26 cellular contexts compared by ENCODE assay signal in genomic region chr14:92088494-92088893, GRCh38.
"Had no signal": no experiment of that assay in that cellular context is flagged by ENCODE, and none has a peak within 500 bp of the region (broad histone marks: within the 10 kb centered on the region; RNA-seq: fewer than 3 reads in every experiment).

No MANE protein-coding gene starts in this region.

- DNase-seq: naive thymus-derived CD8-positive, alpha-beta T cell; nephron progenitor cell; nucleus accumbens; pancreas; psoas muscle; right cardiac atrium; right lobe of liver; sigmoid colon; small intestine; stimulated activated CD4-positive, alpha-beta T cell treated with anti-CD3 and anti-CD28 coated beads, Interleukin-15, amount 100 ng/mL, for 24 hours; stimulated activated CD4-positive, alpha-beta T cell treated with anti-CD3 and anti-CD28 coated beads, Interleukin-2, amount 100 ng/mL, for 24 hours; stimulated activated CD4-positive, alpha-beta T cell treated with anti-CD3 and anti-CD28 coated beads, Interleukin-2, amount 100 ng/mL, for 48 hours; stimulated activated CD4-positive, alpha-beta T cell treated with anti-CD3 and anti-CD28 coated beads, Interleukin-4, amount 100 ng/mL, for 24 hours; stimulated activated naive B cell treated with anti-CD40 and anti-IgM and Interleukin-4, amounts not matched to agents 10 μg/mL and 1 μg/mL and 100 μg/mL, for 72 hours; stimulated activated naive CD4-positive, alpha-beta T cell treated with Interleukin-2 at 50 U/mL for 16 hours; stomach; thyroid gland; trophoblast cell; upper lobe of left lung had no signal

- H3K4me3 Mint-ChIP-seq: naive thymus-derived CD8-positive, alpha-beta T cell; natural killer cell treated with Interleukin-12 subunit alpha and Interleukin-12 subunit beta and Interleukin-15 and Interleukin-18, amount 100 ng/mL, for 72 hours; nephron progenitor cell; neural crest cell; stimulated activated effector memory CD8-positive, alpha-beta T cell treated with anti-CD3 and anti-CD28 coated beads, Interleukin-12 subunit alpha, Interleukin-12 subunit beta, amount 100 ng/mL, for 72 hours; stimulated activated naive B cell treated with anti-CD40 and anti-IgM and Interleukin-4, amounts not matched to agents 10 μg/mL and 1 μg/mL and 100 μg/mL, for 72 hours had no signal

- H3K27me3 Mint-ChIP-seq: naive thymus-derived CD8-positive, alpha-beta T cell; natural killer cell treated with Interleukin-12 subunit alpha and Interleukin-12 subunit beta and Interleukin-15 and Interleukin-18, amount 100 ng/mL, for 72 hours; stimulated activated naive B cell treated with anti-CD40 and anti-IgM and Interleukin-4, amounts not matched to agents 10 μg/mL and 1 μg/mL and 100 μg/mL, for 72 hours had no signal

- H3K9me3 ChIP-seq: neutrophil, pancreas, psoas muscle, right lobe of liver, sigmoid colon, stomach, thoracic aorta, thyroid gland, tibial nerve, upper lobe of left lung, vagina had no signal

- ATAC-seq: naive thymus-derived CD8-positive, alpha-beta T cell; natural killer cell treated with Interleukin-12 subunit alpha and Interleukin-12 subunit beta and Interleukin-15 and Interleukin-18, amount 100 ng/mL, for 72 hours; pancreas; psoas muscle; right cardiac atrium; right lobe of liver; stimulated activated effector memory CD8-positive, alpha-beta T cell treated with anti-CD3 and anti-CD28 coated beads, Interleukin-12 subunit alpha, Interleukin-12 subunit beta, amount 100 ng/mL, for 72 hours; stimulated activated naive B cell treated with anti-CD40 and anti-IgM and Interleukin-4, amounts not matched to agents 10 μg/mL and 1 μg/mL and 100 μg/mL, for 72 hours had no signal

- H3K27ac Mint-ChIP-seq: natural killer cell treated with Interleukin-12 subunit alpha and Interleukin-12 subunit beta and Interleukin-15 and Interleukin-18, amount 100 ng/mL, for 72 hours; nephron progenitor cell; stimulated activated effector memory CD8-positive, alpha-beta T cell treated with anti-CD3 and anti-CD28 coated beads, Interleukin-12 subunit alpha, Interleukin-12 subunit beta, amount 100 ng/mL, for 72 hours; stimulated activated naive B cell treated with anti-CD40 and anti-IgM and Interleukin-4, amounts not matched to agents 10 μg/mL and 1 μg/mL and 100 μg/mL, for 72 hours had no signal

- H3K27ac ChIP-seq: neutrophil, pancreas, psoas muscle, right lobe of liver, sigmoid colon, stomach, thoracic aorta, thyroid gland, tibial nerve, upper lobe of left lung, vagina had no signal

- H3K4me1 Mint-ChIP-seq: nephron progenitor cell; neural crest cell; stimulated activated effector memory CD8-positive, alpha-beta T cell treated with anti-CD3 and anti-CD28 coated beads, Interleukin-12 subunit alpha, Interleukin-12 subunit beta, amount 100 ng/mL, for 72 hours; stimulated activated naive B cell treated with anti-CD40 and anti-IgM and Interleukin-4, amounts not matched to agents 10 μg/mL and 1 μg/mL and 100 μg/mL, for 72 hours had no signal

- H3K9me3 Mint-ChIP-seq: naive thymus-derived CD8-positive, alpha-beta T cell; natural killer cell treated with Interleukin-12 subunit alpha and Interleukin-12 subunit beta and Interleukin-15 and Interleukin-18, amount 100 ng/mL, for 72 hours; neural crest cell; stimulated activated effector memory CD8-positive, alpha-beta T cell treated with anti-CD3 and anti-CD28 coated beads, Interleukin-12 subunit alpha, Interleukin-12 subunit beta, amount 100 ng/mL, for 72 hours; stimulated activated naive B cell treated with anti-CD40 and anti-IgM and Interleukin-4, amounts not matched to agents 10 μg/mL and 1 μg/mL and 100 μg/mL, for 72 hours had no signal
